In the genomic region with DNA sequence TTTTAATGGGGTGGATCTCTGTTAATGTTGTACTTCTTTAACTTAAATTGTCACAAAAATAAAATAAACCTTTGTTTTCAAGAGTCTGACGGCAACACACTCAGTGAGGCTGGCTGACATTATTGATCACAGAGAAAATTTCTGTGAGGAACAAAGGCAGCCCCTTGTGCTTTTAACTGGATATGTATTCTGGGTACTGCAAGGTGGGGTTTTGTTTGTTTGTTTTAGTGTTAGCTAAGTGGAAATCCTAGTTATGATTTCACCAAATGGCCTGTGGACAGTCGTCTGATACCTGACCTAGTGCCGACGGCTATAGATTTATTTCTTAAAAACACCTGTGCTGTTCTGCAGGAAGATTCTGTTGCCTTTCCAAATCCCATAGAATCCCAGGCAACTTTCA, we compare ENCODE assay signal across 1 cellular context.
TF ChIP-seq lines count a peak whose summit lies in the region.

No MANE protein-coding gene starts in this region.

TF ChIP-seq in HepG2, 621 proteins besides CTCF, POLR2A, EP300 and RAD21 (continued from another document and continues in another):
- TF ChIP-seq NR2F2 (IDR thresholded peaks at IDR 0.05; ENCODE audit: borderline replicate concordance, low read depth), result 0 out of 2 replicates have a peak, but pooled peaks have one; percentile 25
- TF ChIP-seq FOXK1 (CRISPR knock-in tag; IDR thresholded peaks at IDR 0.05; ENCODE audit: borderline replicate concordance, low read depth), result no peak
- no peak for TF ChIP-seq SRY (CRISPR knock-in tag; IDR thresholded peaks at IDR 0.05)
- TF ChIP-seq ZKSCAN5 (CRISPR knock-in tag; IDR thresholded peaks at IDR 0.05), result no peak
- no peak for TF ChIP-seq ZSCAN9 (CRISPR knock-in tag; IDR thresholded peaks at IDR 0.05; ENCODE audit: borderline replicate concordance)
- TF ChIP-seq FOXP1 (IDR thresholded peaks at IDR 0.05), result no peak
- TF ChIP-seq FOXP1 (CRISPR knock-in tag; IDR thresholded peaks at IDR 0.05), result peak; percentile 68; the same call in 1 of the 2 replicates
- TF ChIP-seq ZNF552 (CRISPR knock-in tag; IDR thresholded peaks at IDR 0.05; ENCODE audit: borderline replicate concordance), result no peak
- TF ChIP-seq SNAPC5 (CRISPR knock-in tag; IDR thresholded peaks at IDR 0.05; ENCODE audit: borderline replicate concordance), result no peak
- TF ChIP-seq SMAD1 (CRISPR knock-in tag; IDR thresholded peaks at IDR 0.05; ENCODE audit: borderline replicate concordance, low read depth), result no peak
- TF ChIP-seq ZBTB21 (CRISPR knock-in tag; IDR thresholded peaks at IDR 0.05), result no peak
- TF ChIP-seq ZNF550 (CRISPR knock-in tag; IDR thresholded peaks at IDR 0.05; ENCODE audit: borderline replicate concordance), result no peak
- no peak for TF ChIP-seq ZNF607 (CRISPR knock-in tag; IDR thresholded peaks at IDR 0.05; ENCODE audit: borderline replicate concordance)
- no peak for TF ChIP-seq DNMT3B (CRISPR knock-in tag; conservative IDR thresholded peaks at IDR 0.05)
- no peak for TF ChIP-seq MXD1 (CRISPR knock-in tag; IDR thresholded peaks at IDR 0.05)
- no peak for TF ChIP-seq NFE2L1 (CRISPR knock-in tag; IDR thresholded peaks at IDR 0.05; ENCODE audit: borderline replicate concordance)
- TF ChIP-seq, protein P1, sequence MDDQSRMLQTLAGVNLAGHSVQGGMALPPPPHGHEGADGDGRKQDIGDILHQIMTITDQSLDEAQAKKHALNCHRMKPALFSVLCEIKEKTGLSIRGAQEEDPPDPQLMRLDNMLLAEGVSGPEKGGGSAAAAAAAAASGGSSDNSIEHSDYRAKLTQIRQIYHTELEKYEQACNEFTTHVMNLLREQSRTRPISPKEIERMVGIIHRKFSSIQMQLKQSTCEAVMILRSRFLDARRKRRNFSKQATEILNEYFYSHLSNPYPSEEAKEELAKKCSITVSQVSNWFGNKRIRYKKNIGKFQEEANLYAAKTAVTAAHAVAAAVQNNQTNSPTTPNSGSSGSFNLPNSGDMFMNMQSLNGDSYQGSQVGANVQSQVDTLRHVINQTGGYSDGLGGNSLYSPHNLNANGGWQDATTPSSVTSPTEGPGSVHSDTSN (CRISPR knock-in tag; IDR thresholded peaks at IDR 0.05; ENCODE audit: borderline replicate concordance), result no peak
- no peak for TF ChIP-seq ZNF34 (CRISPR knock-in tag; IDR thresholded peaks at IDR 0.05; ENCODE audit: borderline replicate concordance)
- TF ChIP-seq, protein P2, sequence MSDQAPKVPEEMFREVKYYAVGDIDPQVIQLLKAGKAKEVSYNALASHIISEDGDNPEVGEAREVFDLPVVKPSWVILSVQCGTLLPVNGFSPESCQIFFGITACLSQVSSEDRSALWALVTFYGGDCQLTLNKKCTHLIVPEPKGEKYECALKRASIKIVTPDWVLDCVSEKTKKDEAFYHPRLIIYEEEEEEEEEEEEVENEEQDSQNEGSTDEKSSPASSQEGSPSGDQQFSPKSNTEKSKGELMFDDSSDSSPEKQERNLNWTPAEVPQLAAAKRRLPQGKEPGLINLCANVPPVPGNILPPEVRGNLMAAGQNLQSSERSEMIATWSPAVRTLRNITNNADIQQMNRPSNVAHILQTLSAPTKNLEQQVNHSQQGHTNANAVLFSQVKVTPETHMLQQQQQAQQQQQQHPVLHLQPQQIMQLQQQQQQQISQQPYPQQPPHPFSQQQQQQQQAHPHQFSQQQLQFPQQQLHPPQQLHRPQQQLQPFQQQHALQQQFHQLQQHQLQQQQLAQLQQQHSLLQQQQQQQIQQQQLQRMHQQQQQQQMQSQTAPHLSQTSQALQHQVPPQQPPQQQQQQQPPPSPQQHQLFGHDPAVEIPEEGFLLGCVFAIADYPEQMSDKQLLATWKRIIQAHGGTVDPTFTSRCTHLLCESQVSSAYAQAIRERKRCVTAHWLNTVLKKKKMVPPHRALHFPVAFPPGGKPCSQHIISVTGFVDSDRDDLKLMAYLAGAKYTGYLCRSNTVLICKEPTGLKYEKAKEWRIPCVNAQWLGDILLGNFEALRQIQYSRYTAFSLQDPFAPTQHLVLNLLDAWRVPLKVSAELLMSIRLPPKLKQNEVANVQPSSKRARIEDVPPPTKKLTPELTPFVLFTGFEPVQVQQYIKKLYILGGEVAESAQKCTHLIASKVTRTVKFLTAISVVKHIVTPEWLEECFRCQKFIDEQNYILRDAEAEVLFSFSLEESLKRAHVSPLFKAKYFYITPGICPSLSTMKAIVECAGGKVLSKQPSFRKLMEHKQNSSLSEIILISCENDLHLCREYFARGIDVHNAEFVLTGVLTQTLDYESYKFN (CRISPR knock-in tag; conservative IDR thresholded peaks at IDR 0.05), result peak; percentile 85
- no peak for TF ChIP-seq ZNF605 (CRISPR knock-in tag; IDR thresholded peaks at IDR 0.05)
- no peak for TF ChIP-seq SIN3B (IDR thresholded peaks at IDR 0.05; ENCODE audit: low read length)
- TF ChIP-seq KLF9 (CRISPR knock-in tag; IDR thresholded peaks at IDR 0.05; ENCODE audit: low read depth), result no peak
- no peak for TF ChIP-seq PREB (CRISPR knock-in tag; IDR thresholded peaks at IDR 0.05)
- TF ChIP-seq MTF1 (CRISPR knock-in tag; IDR thresholded peaks at IDR 0.05), result no peak
- TF ChIP-seq, protein P3, sequence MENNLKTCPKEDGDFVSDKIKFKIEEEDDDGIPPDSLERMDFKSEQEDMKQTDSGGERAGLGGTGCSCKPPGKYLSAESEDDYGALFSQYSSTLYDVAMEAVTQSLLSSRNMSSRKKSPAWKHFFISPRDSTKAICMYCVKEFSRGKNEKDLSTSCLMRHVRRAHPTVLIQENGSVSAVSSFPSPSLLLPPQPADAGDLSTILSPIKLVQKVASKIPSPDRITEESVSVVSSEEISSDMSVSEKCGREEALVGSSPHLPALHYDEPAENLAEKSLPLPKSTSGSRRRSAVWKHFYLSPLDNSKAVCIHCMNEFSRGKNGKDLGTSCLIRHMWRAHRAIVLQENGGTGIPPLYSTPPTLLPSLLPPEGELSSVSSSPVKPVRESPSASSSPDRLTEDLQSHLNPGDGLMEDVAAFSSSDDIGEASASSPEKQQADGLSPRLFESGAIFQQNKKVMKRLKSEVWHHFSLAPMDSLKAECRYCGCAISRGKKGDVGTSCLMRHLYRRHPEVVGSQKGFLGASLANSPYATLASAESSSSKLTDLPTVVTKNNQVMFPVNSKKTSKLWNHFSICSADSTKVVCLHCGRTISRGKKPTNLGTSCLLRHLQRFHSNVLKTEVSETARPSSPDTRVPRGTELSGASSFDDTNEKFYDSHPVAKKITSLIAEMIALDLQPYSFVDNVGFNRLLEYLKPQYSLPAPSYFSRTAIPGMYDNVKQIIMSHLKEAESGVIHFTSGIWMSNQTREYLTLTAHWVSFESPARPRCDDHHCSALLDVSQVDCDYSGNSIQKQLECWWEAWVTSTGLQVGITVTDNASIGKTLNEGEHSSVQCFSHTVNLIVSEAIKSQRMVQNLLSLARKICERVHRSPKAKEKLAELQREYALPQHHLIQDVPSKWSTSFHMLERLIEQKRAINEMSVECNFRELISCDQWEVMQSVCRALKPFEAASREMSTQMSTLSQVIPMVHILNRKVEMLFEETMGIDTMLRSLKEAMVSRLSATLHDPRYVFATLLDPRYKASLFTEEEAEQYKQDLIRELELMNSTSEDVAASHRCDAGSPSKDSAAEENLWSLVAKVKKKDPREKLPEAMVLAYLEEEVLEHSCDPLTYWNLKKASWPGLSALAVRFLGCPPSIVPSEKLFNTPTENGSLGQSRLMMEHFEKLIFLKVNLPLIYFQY (CRISPR knock-in tag; IDR thresholded peaks at IDR 0.05; ENCODE audit: borderline replicate concordance), result no peak
- TF ChIP-seq SMARCC2 (IDR thresholded peaks at IDR 0.05), result no peak
- no peak for TF ChIP-seq MXD3 (CRISPR knock-in tag; IDR thresholded peaks at IDR 0.05)
- TF ChIP-seq MED1 (CRISPR knock-in tag; IDR thresholded peaks at IDR 0.05), result 0 out of 2 replicates have a peak, but pooled peaks have one; percentile 18
- TF ChIP-seq IKZF5 (CRISPR knock-in tag; IDR thresholded peaks at IDR 0.05), result no peak
- TF ChIP-seq, protein P4, sequence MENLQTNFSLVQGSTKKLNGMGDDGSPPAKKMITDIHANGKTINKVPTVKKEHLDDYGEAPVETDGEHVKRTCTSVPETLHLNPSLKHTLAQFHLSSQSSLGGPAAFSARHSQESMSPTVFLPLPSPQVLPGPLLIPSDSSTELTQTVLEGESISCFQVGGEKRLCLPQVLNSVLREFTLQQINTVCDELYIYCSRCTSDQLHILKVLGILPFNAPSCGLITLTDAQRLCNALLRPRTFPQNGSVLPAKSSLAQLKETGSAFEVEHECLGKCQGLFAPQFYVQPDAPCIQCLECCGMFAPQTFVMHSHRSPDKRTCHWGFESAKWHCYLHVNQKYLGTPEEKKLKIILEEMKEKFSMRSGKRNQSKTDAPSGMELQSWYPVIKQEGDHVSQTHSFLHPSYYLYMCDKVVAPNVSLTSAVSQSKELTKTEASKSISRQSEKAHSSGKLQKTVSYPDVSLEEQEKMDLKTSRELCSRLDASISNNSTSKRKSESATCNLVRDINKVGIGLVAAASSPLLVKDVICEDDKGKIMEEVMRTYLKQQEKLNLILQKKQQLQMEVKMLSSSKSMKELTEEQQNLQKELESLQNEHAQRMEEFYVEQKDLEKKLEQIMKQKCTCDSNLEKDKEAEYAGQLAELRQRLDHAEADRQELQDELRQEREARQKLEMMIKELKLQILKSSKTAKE (CRISPR knock-in tag; IDR thresholded peaks at IDR 0.05; ENCODE audit: borderline replicate concordance), result no peak
- TF ChIP-seq AHR (CRISPR knock-in tag; IDR thresholded peaks at IDR 0.05), result no peak
- no peak for TF ChIP-seq ZNF7 (CRISPR knock-in tag; IDR thresholded peaks at IDR 0.05)
- no peak for TF ChIP-seq HNRNPLL (IDR thresholded peaks at IDR 0.05; ENCODE audit: low read depth, low read length, poor library complexity, severe bottlenecking)
- TF ChIP-seq AGO2 (optimal IDR thresholded peaks at IDR 0.05; ENCODE audit: low read depth, low read length), result no peak
- TF ChIP-seq, protein P5, sequence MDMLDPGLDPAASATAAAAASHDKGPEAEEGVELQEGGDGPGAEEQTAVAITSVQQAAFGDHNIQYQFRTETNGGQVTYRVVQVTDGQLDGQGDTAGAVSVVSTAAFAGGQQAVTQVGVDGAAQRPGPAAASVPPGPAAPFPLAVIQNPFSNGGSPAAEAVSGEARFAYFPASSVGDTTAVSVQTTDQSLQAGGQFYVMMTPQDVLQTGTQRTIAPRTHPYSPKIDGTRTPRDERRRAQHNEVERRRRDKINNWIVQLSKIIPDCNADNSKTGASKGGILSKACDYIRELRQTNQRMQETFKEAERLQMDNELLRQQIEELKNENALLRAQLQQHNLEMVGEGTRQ (IDR thresholded peaks at IDR 0.05; ENCODE audit: low read depth, low read length), result no peak
- TF ChIP-seq, protein P5 (CRISPR knock-in tag; IDR thresholded peaks at IDR 0.05; ENCODE audit: borderline replicate concordance), result no peak
- 0 out of 2 replicates have a peak, but pooled peaks have one; percentile 22 for TF ChIP-seq HDAC2 (CRISPR knock-in tag; IDR thresholded peaks at IDR 0.05)
- TF ChIP-seq HOXA9 (CRISPR knock-in tag; IDR thresholded peaks at IDR 0.05; ENCODE audit: borderline replicate concordance), result no peak
- no peak for TF ChIP-seq NONO (IDR thresholded peaks at IDR 0.05)
- no peak for TF ChIP-seq NONO (CRISPR knock-in tag; conservative IDR thresholded peaks at IDR 0.05)
- TF ChIP-seq, protein P6, sequence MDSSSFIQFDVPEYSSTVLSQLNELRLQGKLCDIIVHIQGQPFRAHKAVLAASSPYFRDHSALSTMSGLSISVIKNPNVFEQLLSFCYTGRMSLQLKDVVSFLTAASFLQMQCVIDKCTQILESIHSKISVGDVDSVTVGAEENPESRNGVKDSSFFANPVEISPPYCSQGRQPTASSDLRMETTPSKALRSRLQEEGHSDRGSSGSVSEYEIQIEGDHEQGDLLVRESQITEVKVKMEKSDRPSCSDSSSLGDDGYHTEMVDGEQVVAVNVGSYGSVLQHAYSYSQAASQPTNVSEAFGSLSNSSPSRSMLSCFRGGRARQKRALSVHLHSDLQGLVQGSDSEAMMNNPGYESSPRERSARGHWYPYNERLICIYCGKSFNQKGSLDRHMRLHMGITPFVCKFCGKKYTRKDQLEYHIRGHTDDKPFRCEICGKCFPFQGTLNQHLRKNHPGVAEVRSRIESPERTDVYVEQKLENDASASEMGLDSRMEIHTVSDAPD (CRISPR knock-in tag; IDR thresholded peaks at IDR 0.05), result peak; percentile 49; the same call in 1 of the 2 replicates
- no peak for TF ChIP-seq MXI1 (IDR thresholded peaks at IDR 0.05; ENCODE audit: borderline replicate concordance, low read depth, low read length)
- no peak for TF ChIP-seq NFIB (CRISPR knock-in tag; IDR thresholded peaks at IDR 0.05; ENCODE audit: borderline replicate concordance)
- TF ChIP-seq NCOA2 (CRISPR knock-in tag; IDR thresholded peaks at IDR 0.05), result peak; percentile 56
- no peak for TF ChIP-seq ZNF737 (CRISPR knock-in tag; IDR thresholded peaks at IDR 0.05; ENCODE audit: borderline replicate concordance)
